8 cellular contexts compared by ENCODE assay signal in genomic region chr6:134436281-134436815, GRCh38.
DNase-seq lines count a peak whose midpoint lies in the region; ATAC-seq and TF ChIP-seq lines count a peak whose summit lies in the region.

No MANE protein-coding gene starts in this region.

- H3K36me3 Mint-ChIP-seq in CD14-positive monocyte (no peaks in the 10 kb centered on the region), memory B cell (no peaks in the 10 kb centered on the region)
- H3K36me3 Mint-ChIP-seq in stimulated activated effector memory CD8-positive, alpha-beta T cell treated with anti-CD3 and anti-CD28 coated beads, Interleukin-12 subunit alpha, Interleukin-12 subunit beta, amount 100 ng/mL, for 72 hours: no peaks in the 10 kb centered on the region

- H3K27me3 Mint-ChIP-seq in CD14-positive monocyte (ENCODE audit: low read depth in 3 of 3) (no peaks in the 10 kb centered on the region), memory B cell (no peaks in the 10 kb centered on the region)

- intact Hi-C loops in CD14-positive monocyte (cut with micrococcal nuclease): loop anchor here (2.0 to 10.0 kb wide), 5 partner anchors 52 to 262 kb away; no protein-coding TSS in a partner anchor

- TF ChIP-seq CTCF in CD14-positive monocyte (IDR thresholded peaks at IDR 0.05) (no peak), WI38 (IDR thresholded peaks at IDR 0.05; ENCODE audit: low read depth, low read length) (no peak)

- DNase-seq in CD14-positive monocyte (ENCODE audit: low spot score): peak; percentile 97
- peak; percentile 3 for DNase-seq in central memory CD4-positive, alpha-beta T cell
- DNase-seq in memory B cell (ENCODE audit: low spot score in 2 of 2): no peak
- DNase-seq in stimulated activated effector memory CD8-positive, alpha-beta T cell treated with anti-CD3 and anti-CD28 coated beads, Interleukin-12 subunit alpha, Interleukin-12 subunit beta, amount 100 ng/mL, for 72 hours (ENCODE audit: low spot score in 2 of 2): peak; percentile 49 to 85
- no peak for DNase-seq in COR-L47 (lab: John Stamatoyannopoulos, UW)

- peak overlapping the region; percentile 43 for H3K4me3 ChIP-seq in WI38 (ENCODE audit: low read depth, low read length)

- no peak overlapping the region for H3K4me3 Mint-ChIP-seq in CD14-positive monocyte
- peak overlapping the region; percentile 83 for H3K4me3 Mint-ChIP-seq in memory B cell
- H3K4me3 Mint-ChIP-seq in stimulated activated effector memory CD8-positive, alpha-beta T cell treated with anti-CD3 and anti-CD28 coated beads, Interleukin-12 subunit alpha, Interleukin-12 subunit beta, amount 100 ng/mL, for 72 hours: peak overlapping the region; percentile 60

- no peaks in the 10 kb centered on the region for H3K9me3 Mint-ChIP-seq in CD14-positive monocyte
- no peaks in the 10 kb centered on the region for H3K9me3 Mint-ChIP-seq in memory B cell
- no peaks in the 10 kb centered on the region for H3K9me3 Mint-ChIP-seq in stimulated activated effector memory CD8-positive, alpha-beta T cell treated with anti-CD3 and anti-CD28 coated beads, Interleukin-12 subunit alpha, Interleukin-12 subunit beta, amount 100 ng/mL, for 72 hours

- ATAC-seq in GM19467 (IDR thresholded peaks at IDR 0.05; ENCODE audit: unreplicated experiment) (peak; percentile 81), HG03558 (IDR thresholded peaks at IDR 0.05; ENCODE audit: extremely low read depth, unreplicated experiment) (peak; percentile 88), memory B cell (ENCODE audit: low read depth) (peak; percentile 68)
- peak; percentile 95 for ATAC-seq in stimulated activated effector memory CD8-positive, alpha-beta T cell treated with anti-CD3 and anti-CD28 coated beads, Interleukin-12 subunit alpha, Interleukin-12 subunit beta, amount 100 ng/mL, for 72 hours

- H3K27ac Mint-ChIP-seq in CD14-positive monocyte (peak overlapping the region; percentile 97 to 99 (median 98)), memory B cell (peak overlapping the region; percentile 86)
- peak overlapping the region; percentile 97 for H3K27ac Mint-ChIP-seq in stimulated activated effector memory CD8-positive, alpha-beta T cell treated with anti-CD3 and anti-CD28 coated beads, Interleukin-12 subunit alpha, Interleukin-12 subunit beta, amount 100 ng/mL, for 72 hours

- H3K4me1 Mint-ChIP-seq in CD14-positive monocyte: peaks cover 35% of the 10 kb centered on the region
- H3K4me1 Mint-ChIP-seq in memory B cell: peaks cover 18% of the 10 kb centered on the region
- H3K4me1 Mint-ChIP-seq in stimulated activated effector memory CD8-positive, alpha-beta T cell treated with anti-CD3 and anti-CD28 coated beads, Interleukin-12 subunit alpha, Interleukin-12 subunit beta, amount 100 ng/mL, for 72 hours: peaks cover 31% of the 10 kb centered on the region

Comparison
In these comparisons a context has a peak if more than half of its experiments do, and no peak if none do; other contexts are left out.
1. DNase-seq: peak in CD14-positive monocyte (single experiment), central memory CD4-positive, alpha-beta T cell (single experiment) and stimulated activated effector memory CD8-positive, alpha-beta T cell treated with anti-CD3 and anti-CD28 coated beads, Interleukin-12 subunit alpha, Interleukin-12 subunit beta, amount 100 ng/mL, for 72 hours (2 of 2); none in memory B cell (0 of 2) and COR-L47 (single experiment).
2. H3K4me3 Mint-ChIP-seq: peak in memory B cell (single experiment) and stimulated activated effector memory CD8-positive, alpha-beta T cell treated with anti-CD3 and anti-CD28 coated beads, Interleukin-12 subunit alpha, Interleukin-12 subunit beta, amount 100 ng/mL, for 72 hours (single experiment); none in CD14-positive monocyte (0 of 2).
3. Peak in every context shown above with its lines, with median percentiles within 50 percentile points of each other: H3K27ac Mint-ChIP-seq and ATAC-seq.